In the genomic region with DNA sequence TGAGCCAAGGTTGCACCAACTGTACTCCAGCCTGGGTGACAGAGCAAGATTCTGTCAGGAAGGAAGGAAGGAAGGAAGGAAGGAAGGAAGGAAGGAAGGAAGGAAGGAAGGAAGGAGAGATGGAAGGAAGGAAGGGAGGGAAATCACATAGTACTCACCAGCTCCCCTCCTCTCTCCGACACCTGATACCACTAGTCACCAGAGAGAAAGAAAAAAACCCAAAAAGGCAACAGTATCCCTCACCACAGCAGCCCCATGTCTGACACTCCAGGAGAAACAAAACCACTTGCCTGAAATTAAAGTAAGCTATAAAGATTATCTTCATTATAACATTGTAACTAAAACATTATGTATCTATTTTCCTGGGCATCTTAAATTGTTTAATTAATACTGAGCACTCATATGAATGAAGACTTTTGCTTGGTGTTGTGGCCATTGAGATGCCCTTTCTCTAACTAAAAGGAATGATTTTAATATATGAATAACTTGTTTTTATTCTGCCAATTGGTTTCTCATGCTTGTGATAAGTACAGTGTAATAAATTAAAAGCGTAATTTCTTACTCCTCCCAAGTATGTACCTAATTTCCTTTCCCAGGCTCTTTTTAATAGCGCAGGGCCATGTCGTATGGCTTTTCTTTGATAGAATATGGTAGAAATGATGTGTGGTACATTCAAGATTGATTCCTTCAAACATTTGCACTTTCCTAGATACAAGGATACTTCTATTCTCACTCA, we compare ENCODE assay signal across 28 cellular contexts.
"Had no signal": no experiment of that assay in that cellular context is flagged by ENCODE, and none has a peak within 500 bp of the region (broad histone marks: within the 10 kb centered on the region; RNA-seq: fewer than 3 reads in every experiment).

No MANE protein-coding gene starts in this region.

- H3K9me3 ChIP-seq: ovary, psoas muscle, right lobe of liver, sigmoid colon, stomach, thoracic aorta, thyroid gland, tibial nerve, upper lobe of left lung, vagina had no signal

- H3K4me1 ChIP-seq: parathyroid adenoma, psoas muscle, right lobe of liver, sigmoid colon, stomach, thyroid gland, tibial nerve, upper lobe of left lung, vagina had no signal

- H3K27ac ChIP-seq: ovary, parathyroid adenoma, psoas muscle, right lobe of liver, sigmoid colon, stomach, thoracic aorta, thyroid gland, tibial nerve, upper lobe of left lung, vagina had no signal

- H3K9ac ChIP-seq: parathyroid adenoma had no signal

- DNase-seq: natural killer cell; occipital lobe; ovary; posterior cingulate gyrus; psoas muscle; right cardiac atrium; right lobe of liver; sigmoid colon; small intestine; stimulated activated CD4-positive, alpha-beta T cell treated with anti-CD3 and anti-CD28 coated beads, Interleukin-15, amount 100 ng/mL, for 24 hours; stimulated activated CD4-positive, alpha-beta T cell treated with anti-CD3 and anti-CD28 coated beads, Interleukin-2, amount 100 ng/mL, for 24 hours; stimulated activated CD4-positive, alpha-beta T cell treated with anti-CD3 and anti-CD28 coated beads, Interleukin-2, amount 100 ng/mL, for 48 hours; stimulated activated CD4-positive, alpha-beta T cell treated with anti-CD3 and anti-CD28 coated beads, Interleukin-4, amount 100 ng/mL, for 24 hours; stimulated activated naive B cell treated with anti-CD40 and anti-IgM and Interleukin-4, amounts not matched to agents 10 μg/mL and 1 μg/mL and 100 μg/mL, for 72 hours; stimulated activated naive CD4-positive, alpha-beta T cell treated with Interleukin-2 at 50 U/mL for 16 hours; stomach; thyroid gland; trophoblast cell; upper lobe of left lung had no signal

- H3K27ac Mint-ChIP-seq: natural killer cell; nephron; progenitor cell of endocrine pancreas; stimulated activated effector memory CD8-positive, alpha-beta T cell treated with anti-CD3 and anti-CD28 coated beads, Interleukin-12 subunit alpha, Interleukin-12 subunit beta, amount 100 ng/mL, for 72 hours; stimulated activated naive B cell treated with anti-CD40 and anti-IgM and Interleukin-4, amounts not matched to agents 10 μg/mL and 1 μg/mL and 100 μg/mL, for 72 hours; stimulated activated naive CD8-positive, alpha-beta T cell treated with anti-CD3 and anti-CD28 coated beads, Interleukin-15, Interleukin-2, amounts not matched to agents 100 ng/mL and 50 ng/mL, for 24 hours had no signal

- H3K79me2 ChIP-seq: parathyroid adenoma had no signal

- H3K27me3 Mint-ChIP-seq: progenitor cell of endocrine pancreas; stimulated activated naive B cell treated with anti-CD40 and anti-IgM and Interleukin-4, amounts not matched to agents 10 μg/mL and 1 μg/mL and 100 μg/mL, for 72 hours; stimulated activated naive CD8-positive, alpha-beta T cell treated with anti-CD3 and anti-CD28 coated beads, Interleukin-15, Interleukin-2, amounts not matched to agents 100 ng/mL and 50 ng/mL, for 24 hours had no signal

- H2AFZ ChIP-seq: parathyroid adenoma had no signal

- H3K36me3 Mint-ChIP-seq: natural killer cell; stimulated activated effector memory CD8-positive, alpha-beta T cell treated with anti-CD3 and anti-CD28 coated beads, Interleukin-12 subunit alpha, Interleukin-12 subunit beta, amount 100 ng/mL, for 72 hours; stimulated activated naive B cell treated with anti-CD40 and anti-IgM and Interleukin-4, amounts not matched to agents 10 μg/mL and 1 μg/mL and 100 μg/mL, for 72 hours had no signal

- H3K4me3 ChIP-seq: ovary, psoas muscle, right lobe of liver, sigmoid colon, stomach, thoracic aorta, thyroid gland, tibial nerve, upper lobe of left lung, vagina had no signal

- H3K36me3 ChIP-seq: ovary, right lobe of liver, sigmoid colon, stomach, thoracic aorta, thyroid gland, tibial nerve, upper lobe of left lung, vagina had no signal

- H3K27me3 ChIP-seq: ovary, right lobe of liver, sigmoid colon, stomach, thyroid gland, tibial nerve, upper lobe of left lung, vagina had no signal

- H3K4me3 Mint-ChIP-seq: natural killer cell; nephron; neural crest cell; stimulated activated effector memory CD8-positive, alpha-beta T cell treated with anti-CD3 and anti-CD28 coated beads, Interleukin-12 subunit alpha, Interleukin-12 subunit beta, amount 100 ng/mL, for 72 hours; stimulated activated naive B cell treated with anti-CD40 and anti-IgM and Interleukin-4, amounts not matched to agents 10 μg/mL and 1 μg/mL and 100 μg/mL, for 72 hours; stimulated activated naive CD8-positive, alpha-beta T cell treated with anti-CD3 and anti-CD28 coated beads, Interleukin-15, Interleukin-2, amounts not matched to agents 100 ng/mL and 50 ng/mL, for 24 hours had no signal

- H3K4me1 Mint-ChIP-seq: natural killer cell; nephron; neural crest cell; stimulated activated effector memory CD8-positive, alpha-beta T cell treated with anti-CD3 and anti-CD28 coated beads, Interleukin-12 subunit alpha, Interleukin-12 subunit beta, amount 100 ng/mL, for 72 hours; stimulated activated naive B cell treated with anti-CD40 and anti-IgM and Interleukin-4, amounts not matched to agents 10 μg/mL and 1 μg/mL and 100 μg/mL, for 72 hours had no signal
